27 cellular contexts compared by ENCODE assay signal in the genomic region with DNA sequence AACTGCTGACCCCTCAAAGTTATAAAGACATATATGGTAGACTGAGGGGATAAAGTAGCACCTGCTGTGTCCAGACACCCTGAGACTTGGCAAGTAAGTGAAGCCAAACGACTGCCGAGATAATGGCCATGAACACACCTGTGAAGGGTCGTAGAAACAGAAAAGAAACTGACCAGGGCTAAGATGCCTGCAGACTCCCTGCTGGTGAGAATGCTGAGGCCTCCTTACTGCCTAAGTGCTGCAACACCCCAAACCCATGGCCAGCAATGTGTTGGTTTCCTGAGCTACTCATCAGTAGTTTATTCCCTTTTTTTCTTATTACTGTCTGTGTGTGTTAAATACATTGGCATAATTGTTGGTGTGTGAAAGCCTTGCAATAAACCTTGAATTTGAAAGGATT.
"Had no signal": no experiment of that assay in that cellular context is flagged by ENCODE, and none has a peak within 500 bp of the region (broad histone marks: within the 10 kb centered on the region; RNA-seq: fewer than 3 reads in every experiment).

No MANE protein-coding gene starts in this region.

- H3K9me3 Mint-ChIP-seq: memory B cell, mesothelial cell of epicardium, nephron, neural progenitor cell had no signal

- H3K4me1 ChIP-seq: esophagus muscularis mucosa, neural progenitor cell, prostate gland, right atrium auricular region, suprapubic skin, transverse colon, upper lobe of right lung, uterus had no signal

- ATAC-seq: effector memory CD8-positive, alpha-beta T cell; left lobe of liver; mucosa of descending colon; naive thymus-derived CD4-positive, alpha-beta T cell; sciatic nerve; stimulated activated naive CD8-positive, alpha-beta T cell treated with anti-CD3 and anti-CD28 coated beads, Interleukin-15, amount 100 ng/mL, for 72 hours; upper lobe of right lung had no signal

- H3K27me3 Mint-ChIP-seq: effector memory CD8-positive, alpha-beta T cell; memory B cell; naive thymus-derived CD4-positive, alpha-beta T cell; stimulated activated naive CD8-positive, alpha-beta T cell treated with anti-CD3 and anti-CD28 coated beads, Interleukin-15, amount 100 ng/mL, for 72 hours had no signal

- H3K4me2 ChIP-seq: neural progenitor cell, smooth muscle cell had no signal

- H3K27me3 ChIP-seq: esophagus muscularis mucosa, neural progenitor cell, right atrium auricular region, suprapubic skin, transverse colon, upper lobe of right lung, uterus had no signal

- H3K36me3 ChIP-seq: esophagus muscularis mucosa, neural progenitor cell, prostate gland, right atrium auricular region, suprapubic skin, transverse colon, upper lobe of right lung, uterus had no signal

- H3K9me3 ChIP-seq: esophagus muscularis mucosa, mucosa of descending colon, prostate gland, right atrium auricular region, suprapubic skin, transverse colon, upper lobe of right lung, uterus had no signal

- H2AFZ ChIP-seq: neural progenitor cell had no signal

- H3K27ac Mint-ChIP-seq: effector memory CD8-positive, alpha-beta T cell; memory B cell; mesothelial cell of epicardium; naive thymus-derived CD4-positive, alpha-beta T cell; nephron; neural progenitor cell; stimulated activated naive CD8-positive, alpha-beta T cell treated with anti-CD3 and anti-CD28 coated beads, Interleukin-15, amount 100 ng/mL, for 72 hours had no signal

- H3K4me1 Mint-ChIP-seq: memory B cell; mesothelial cell of epicardium; naive thymus-derived CD4-positive, alpha-beta T cell; neural progenitor cell; stimulated activated naive CD8-positive, alpha-beta T cell treated with anti-CD3 and anti-CD28 coated beads, Interleukin-15, amount 100 ng/mL, for 72 hours had no signal

- H3K27ac ChIP-seq: esophagus muscularis mucosa, neural progenitor cell, prostate gland, right atrium auricular region, suprapubic skin, transverse colon, upper lobe of right lung, uterus had no signal

- H3K9ac ChIP-seq: neural progenitor cell had no signal

- H3K4me3 Mint-ChIP-seq: effector memory CD8-positive, alpha-beta T cell; memory B cell; mesothelial cell of epicardium; naive thymus-derived CD4-positive, alpha-beta T cell; nephron; neural progenitor cell; stimulated activated naive CD8-positive, alpha-beta T cell treated with anti-CD3 and anti-CD28 coated beads, Interleukin-15, amount 100 ng/mL, for 72 hours had no signal

- DNase-seq: cortex of kidney; effector memory CD8-positive, alpha-beta T cell; hypothalamus; kidney; mucosa of descending colon; naive thymus-derived CD4-positive, alpha-beta T cell; stimulated activated CD4-positive, alpha-beta T cell treated with anti-CD3 and anti-CD28 coated beads, Interleukin-12 subunit alpha, Interleukin-12 subunit beta, amount 100 ng/mL, for 4 hours; stimulated activated CD4-positive, alpha-beta T cell treated with anti-CD3 and anti-CD28 coated beads, Interleukin-1b, Interleukin-23, amount 100 ng/mL, for 48 hours; stimulated activated CD4-positive, alpha-beta T cell treated with anti-CD3 and anti-CD28 coated beads, Interleukin-4, amount 100 ng/mL, for 1 hour; stimulated activated CD8-positive, alpha-beta memory T cell treated with anti-CD3 and anti-CD28 coated beads, Interleukin-4, amount 100 ng/mL, for 48 hours; stimulated activated naive CD4-positive, alpha-beta T cell; stimulated activated naive CD8-positive, alpha-beta T cell treated with anti-CD3 and anti-CD28 coated beads, Interleukin-15, amount 100 ng/mL, for 72 hours; transverse colon; upper lobe of right lung; uterus had no signal

- H3K4me3 ChIP-seq: esophagus muscularis mucosa, lung, mucosa of descending colon, neural progenitor cell, prostate gland, right atrium auricular region, smooth muscle cell, suprapubic skin, transverse colon, upper lobe of right lung, uterus had no signal

- H3K36me3 Mint-ChIP-seq: memory B cell; mesothelial cell of epicardium; naive thymus-derived CD4-positive, alpha-beta T cell; neural progenitor cell had no signal
